In genomic region chr16:66904428-66904845, GRCh38 we compare ENCODE assay signal across 1 cellular context.
TF ChIP-seq lines count a peak whose summit lies in the region.

No MANE protein-coding gene starts in this region.

TF ChIP-seq in IMR-90, 13 proteins besides CTCF, POLR2A, EP300 and RAD21:
- TF ChIP-seq FOS (IDR thresholded peaks at IDR 0.05; ENCODE audit: low read depth, low read length) (0 out of 2 replicates have a peak, but pooled peaks have one; percentile 25), MXI1 (IDR thresholded peaks at IDR 0.05; ENCODE audit: borderline replicate concordance, low read depth, low read length) (no peak)
TF ChIP-seq in IMR-90: peak in this region for 1.
